ENCODE assay signal across 8 cellular contexts in genomic region chr3:71389911-71390573, GRCh38.
DNase-seq lines count a peak whose midpoint lies in the region; ATAC-seq and TF ChIP-seq lines count a peak whose summit lies in the region.

No MANE protein-coding gene starts in this region.

- in situ Hi-C loops in G401 (cut with HindIII; ENCODE audit: low sequenced_read_pairs): no loop called here

- no peak for ATAC-seq in stimulated activated effector memory CD8-positive, alpha-beta T cell treated with anti-CD3 and anti-CD28 coated beads, Interleukin-12 subunit alpha, Interleukin-12 subunit beta, amount 100 ng/mL, for 72 hours

- peak overlapping the region; percentile 24 for H3K4me3 Mint-ChIP-seq in stimulated activated effector memory CD8-positive, alpha-beta T cell treated with anti-CD3 and anti-CD28 coated beads, Interleukin-12 subunit alpha, Interleukin-12 subunit beta, amount 100 ng/mL, for 72 hours

- TF ChIP-seq CTCF in GM20000 (IDR thresholded peaks at IDR 0.05; ENCODE audit: extremely low read depth, missing control alignments): no peak

- H3K36me3 Mint-ChIP-seq in stimulated activated effector memory CD8-positive, alpha-beta T cell treated with anti-CD3 and anti-CD28 coated beads, Interleukin-12 subunit alpha, Interleukin-12 subunit beta, amount 100 ng/mL, for 72 hours: peaks cover 11% of the 10 kb centered on the region

- H3K27ac Mint-ChIP-seq in stimulated activated effector memory CD8-positive, alpha-beta T cell treated with anti-CD3 and anti-CD28 coated beads, Interleukin-12 subunit alpha, Interleukin-12 subunit beta, amount 100 ng/mL, for 72 hours: no peak overlapping the region

- H3K9me3 Mint-ChIP-seq in stimulated activated effector memory CD8-positive, alpha-beta T cell treated with anti-CD3 and anti-CD28 coated beads, Interleukin-12 subunit alpha, Interleukin-12 subunit beta, amount 100 ng/mL, for 72 hours: no peaks in the 10 kb centered on the region

- DNase-seq in Daoy (ENCODE audit: low read depth): peak; percentile 69
- peak; percentile 35 for DNase-seq in NCI-H2196 treated with DMSO at 0.1 percent for 48 hours (lab: John Stamatoyannopoulos, UW; ENCODE audit: unreplicated experiment)
- peak; percentile 82 for DNase-seq in astrocyte of the hippocampus (ENCODE audit: low read depth, low spot score)
- peak; percentile 81 for DNase-seq in iris pigment epithelial cell (ENCODE audit: low read depth)
- peak in 1 of 2 donors; percentile 48 for DNase-seq in stimulated activated effector memory CD8-positive, alpha-beta T cell treated with anti-CD3 and anti-CD28 coated beads, Interleukin-12 subunit alpha, Interleukin-12 subunit beta, amount 100 ng/mL, for 72 hours (ENCODE audit: low spot score in 2 of 2)
- DNase-seq in GM20000 (ENCODE audit: low spot score): no peak
- no peak for DNase-seq in G401 (ENCODE audit: low spot score)
- DNase-seq in OCI-M2 (lab: John Stamatoyannopoulos, UW; ENCODE audit: unreplicated experiment): no peak

- peaks cover 28% of the 10 kb centered on the region for H3K4me1 Mint-ChIP-seq in stimulated activated effector memory CD8-positive, alpha-beta T cell treated with anti-CD3 and anti-CD28 coated beads, Interleukin-12 subunit alpha, Interleukin-12 subunit beta, amount 100 ng/mL, for 72 hours

Comparison
In these comparisons a context has a peak if more than half of its experiments do, and no peak if none do; other contexts are left out.
1. DNase-seq: peak in Daoy (single experiment), NCI-H2196 treated with DMSO at 0.1 percent for 48 hours (single experiment), astrocyte of the hippocampus (single experiment) and iris pigment epithelial cell (single experiment); none in GM20000 (single experiment), G401 (single experiment) and OCI-M2 (single experiment).